In genomic region chr2:28976584-28976983, GRCh38 we compare ENCODE assay signal across 13 cellular contexts. TPM values are rescaled to one million over a fixed set of nuclear protein-coding genes. Genes with fewer than 3 reads are reported as not detected.
A peak's percentile ranks its signal among the peaks of the same experiment; 100 is the strongest.
DNase-seq lines count a peak whose midpoint lies in the region; ATAC-seq and TF ChIP-seq lines count a peak whose summit lies in the region.
"Had no signal": no experiment of that assay in that cellular context is flagged by ENCODE, and none has a peak within 500 bp of the region (broad histone marks: within the 10 kb centered on the region; RNA-seq: fewer than 3 reads in every experiment).

No MANE protein-coding gene starts in this region.

- TF ChIP-seq CTCF in Calu3 (IDR thresholded peaks at IDR 0.05; ENCODE audit: unreplicated experiment) (no peak), fibroblast of the aortic adventitia (IDR thresholded peaks at IDR 0.05; ENCODE audit: insufficient read depth, low read length) (no peak), mesothelial cell of epicardium (IDR thresholded peaks at IDR 0.05; ENCODE audit: unreplicated experiment) (no peak)

- DNase-seq in Calu3: peak; percentile 90
- peak; percentile 98 for DNase-seq in NCI-H226
- DNase-seq in fibroblast of the aortic adventitia (ENCODE audit: low read depth): peak; percentile 40
- no peak for DNase-seq in mesothelial cell of epicardium (ENCODE audit: low spot score in 2 of 2, unreplicated experiment in 2 of 2)
- DNase-seq in UCSD-AML1 (lab: John Stamatoyannopoulos, UW; ENCODE audit: unreplicated experiment): no peak
- DNase-seq in ecto neural progenitor cell (ENCODE audit: low spot score): no peak
- DNase-seq in SHP77 (lab: John Stamatoyannopoulos, UW): no peak
- DNase-seq: effector CD8-positive, alpha-beta T cell; Kasumi-1; naive thymus-derived CD8-positive, alpha-beta T cell had no signal

- peaks cover 25% of the 10 kb centered on the region for H3K36me3 Mint-ChIP-seq in Calu3 (ENCODE audit: insufficient read depth, unreplicated experiment)
- no peaks in the 10 kb centered on the region for H3K36me3 Mint-ChIP-seq in mesothelial cell of epicardium
- H3K36me3 Mint-ChIP-seq: naive thymus-derived CD8-positive, alpha-beta T cell had no signal

- no peak for ATAC-seq in HG03520 (IDR thresholded peaks at IDR 0.05; ENCODE audit: unreplicated experiment)
- ATAC-seq: naive thymus-derived CD8-positive, alpha-beta T cell had no signal

- no peak overlapping the region for H3K4me3 ChIP-seq in fibroblast of the aortic adventitia (ENCODE audit: low read depth, low read length)
- H3K4me3 ChIP-seq: BLaER1 treated with 17β-estradiol and CSF1 and Interleukin-3, amounts not matched to agents 10 nM and 100 nM; vagina had no signal

- H3K9me3 Mint-ChIP-seq in Calu3 (ENCODE audit: low read depth, unreplicated experiment) (no peaks in the 10 kb centered on the region), mesothelial cell of epicardium (peaks cover 3% of the 10 kb centered on the region)

- intact Hi-C loops in Calu3 (cut with micrococcal nuclease; ENCODE audit: unreplicated experiment): loop anchor here (5.0 kb wide), 1 partner anchor 136 kb away; no protein-coding TSS in a partner anchor

- CTCF ChIA-PET in Calu3 (lab: Charles Lee): interaction anchor here (0.6 to 1.6 kb wide), 3 partner anchors 17 to 37 kb away, joined by 4 to 8 read pairs (median 5); no protein-coding TSS in a partner anchor

- BruUV-seq in Calu3 (replicated peaks; lab: Mats Ljungman, UMichigan): no TSS peak

- H3K27me3 Mint-ChIP-seq in Calu3 (ENCODE audit: unreplicated experiment) (no peaks in the 10 kb centered on the region), mesothelial cell of epicardium (ENCODE audit: low read depth) (peaks cover 1% of the 10 kb centered on the region)
- H3K27me3 Mint-ChIP-seq: naive thymus-derived CD8-positive, alpha-beta T cell had no signal

- peak overlapping the region; percentile 44 for H3K4me3 Mint-ChIP-seq in Calu3 (ENCODE audit: low read depth, unreplicated experiment)
- no peak overlapping the region for H3K4me3 Mint-ChIP-seq in mesothelial cell of epicardium
- H3K4me3 Mint-ChIP-seq: naive thymus-derived CD8-positive, alpha-beta T cell had no signal

- peak overlapping the region; percentile 88 for H3K27ac Mint-ChIP-seq in Calu3 (ENCODE audit: unreplicated experiment)
- H3K27ac Mint-ChIP-seq in mesothelial cell of epicardium: peak overlapping the region; percentile 73
- H3K27ac Mint-ChIP-seq: naive thymus-derived CD8-positive, alpha-beta T cell had no signal

- H3K4me1 Mint-ChIP-seq in Calu3 (ENCODE audit: low read depth, unreplicated experiment): peaks cover 36% of the 10 kb centered on the region
- H3K4me1 Mint-ChIP-seq in mesothelial cell of epicardium: peaks cover 6% of the 10 kb centered on the region

RNA-seq across cellular contexts. Expression of gene TOGARAM2, which starts 4.5 kb away (rescaled TPM):
- total RNA-seq in Calu3 (2022): 0.47 and 0.85 TPM in 2 replicates
- total RNA-seq in fibroblast of the aortic adventitia (ENCODE audit: low replicate concordance): under 0.01 TPM in 1 of 2 replicates, not detected in the other
- total RNA-seq in mesothelial cell of epicardium: 0.16 to 0.40 TPM (median 0.38 TPM) in 3 replicates

Comparison
In these comparisons a context has a peak if more than half of its experiments do, and no peak if none do; other contexts are left out.
1. DNase-seq: peak in Calu3 (single experiment), NCI-H226 (single experiment) and fibroblast of the aortic adventitia (single experiment); none in mesothelial cell of epicardium (0 of 2), UCSD-AML1 (single experiment), ecto neural progenitor cell (single experiment) and SHP77 (0 of 2).